ENCODE assay signal across 23 cellular contexts in the genomic region with DNA sequence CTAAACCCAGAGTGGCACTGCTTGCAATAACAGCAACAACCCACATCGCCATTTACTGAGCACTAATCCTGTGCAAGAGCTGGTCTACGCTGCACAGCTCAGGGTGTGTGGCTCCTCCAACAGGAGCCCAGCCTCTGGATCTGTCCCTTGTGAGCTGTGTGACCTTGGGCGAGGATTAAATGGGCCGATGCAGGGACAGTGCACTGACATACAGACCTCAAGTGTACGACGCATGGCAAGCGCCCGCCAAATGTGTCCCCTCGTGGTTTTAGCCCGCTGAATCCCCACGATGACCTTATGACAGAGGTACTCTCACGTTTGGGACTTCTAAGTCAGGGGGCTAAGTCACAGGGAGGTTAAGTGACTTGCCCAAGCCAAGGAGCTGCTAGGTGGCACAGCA.
"Had no signal": no experiment of that assay in that cellular context is flagged by ENCODE, and none has a peak within 500 bp of the region (broad histone marks: within the 10 kb centered on the region; RNA-seq: fewer than 3 reads in every experiment).

No MANE protein-coding gene starts in this region.

- DNase-seq: Kasumi-1, MV-4-11, NCI-H1048, NCI-H1105, NCI-H1417, NCI-H1436 treated with DMSO at 0.1 percent for 48 hours, NCI-H1694, NCI-H187 treated with DMSO at 0.1 percent for 48 hours, NCI-H2029 treated with DMSO at 0.1 percent for 48 hours, NCI-H2171 treated with DMSO at 0.1 percent for 48 hours, NCI-H345, NCI-H446 treated with DMSO at 0.1 percent for 48 hours, NCI-H510A treated with DMSO at 0.1 percent for 48 hours, NCI-H526, Right ventricle myocardium superior, RPMI8226, SIG-M5, SW 1271 had no signal

- H3K27ac ChIP-seq: KMS-11, SJSA1, SK-N-MC had no signal

- H3K36me3 ChIP-seq: SJSA1 had no signal

- H3K9me3 Mint-ChIP-seq: IgD-negative memory B cell had no signal

- H3K9me3 ChIP-seq: SJSA1 had no signal

- H3K4me2 ChIP-seq: KMS-11 had no signal

- H3K9ac ChIP-seq: KMS-11 had no signal

- ATAC-seq: K562 had no signal

- H3K4me3 ChIP-seq: K562, SJSA1, SK-N-MC had no signal

- H3K4me1 ChIP-seq: SJSA1 had no signal

- H3K4me3 Mint-ChIP-seq: IgD-negative memory B cell had no signal

- H3K27me3 ChIP-seq: SJSA1 had no signal

- H3K27me3 Mint-ChIP-seq: IgD-negative memory B cell had no signal
